ENCODE assay signal across 1 cellular context in the genomic region with DNA sequence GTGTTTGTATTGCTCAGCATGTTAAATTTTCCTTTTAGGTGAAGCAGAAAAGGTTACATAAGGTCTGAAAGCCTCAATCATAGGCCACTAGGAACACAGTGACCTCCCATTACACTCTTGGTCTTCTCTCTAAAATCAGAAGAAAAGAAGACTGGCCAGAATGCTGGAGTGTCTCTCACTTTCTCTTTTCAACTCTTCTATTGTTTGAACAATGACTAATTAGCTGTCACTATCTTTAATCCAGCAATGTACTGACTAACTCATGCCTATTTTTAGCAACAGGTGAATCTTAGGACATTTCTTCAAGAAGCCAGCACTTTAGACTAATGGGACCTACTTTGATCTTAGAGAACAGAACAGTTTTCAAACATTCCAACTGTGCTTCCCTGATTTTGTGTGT.
TF ChIP-seq lines count a peak whose summit lies in the region.

No MANE protein-coding gene starts in this region.

TF ChIP-seq in GM12878, 131 proteins besides CTCF, POLR2A, EP300 and RAD21 (continued from another document):
- TF ChIP-seq ZNF687 (IDR thresholded peaks at IDR 0.05) (no peak), CREB1 (IDR thresholded peaks at IDR 0.05; ENCODE audit: low read depth) (no peak), NFXL1 (IDR thresholded peaks at IDR 0.05; ENCODE audit: borderline replicate concordance) (no peak), RELA (IDR thresholded peaks at IDR 0.05; ENCODE audit: borderline replicate concordance, partially characterized antibody) (no peak), TCF7 (IDR thresholded peaks at IDR 0.05; ENCODE audit: borderline replicate concordance) (no peak), SP1 (IDR thresholded peaks at IDR 0.05; ENCODE audit: low read depth, low read length) (no peak), RCOR1 (conservative IDR thresholded peaks at IDR 0.05; ENCODE audit: low read depth, low read length) (no peak), SREBF1 (IDR thresholded peaks at IDR 0.05; ENCODE audit: low read length) (no peak), CEBPB (IDR thresholded peaks at IDR 0.05; ENCODE audit: borderline replicate concordance in 1 of 2, low read depth in 2 of 2, low read length in 2 of 2) (no peak)
- TF ChIP-seq, protein P1, sequence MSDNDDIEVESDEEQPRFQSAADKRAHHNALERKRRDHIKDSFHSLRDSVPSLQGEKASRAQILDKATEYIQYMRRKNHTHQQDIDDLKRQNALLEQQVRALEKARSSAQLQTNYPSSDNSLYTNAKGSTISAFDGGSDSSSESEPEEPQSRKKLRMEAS (IDR thresholded peaks at IDR 0.05; ENCODE audit: low read depth, low read length) = no peak
